In the genomic region with DNA sequence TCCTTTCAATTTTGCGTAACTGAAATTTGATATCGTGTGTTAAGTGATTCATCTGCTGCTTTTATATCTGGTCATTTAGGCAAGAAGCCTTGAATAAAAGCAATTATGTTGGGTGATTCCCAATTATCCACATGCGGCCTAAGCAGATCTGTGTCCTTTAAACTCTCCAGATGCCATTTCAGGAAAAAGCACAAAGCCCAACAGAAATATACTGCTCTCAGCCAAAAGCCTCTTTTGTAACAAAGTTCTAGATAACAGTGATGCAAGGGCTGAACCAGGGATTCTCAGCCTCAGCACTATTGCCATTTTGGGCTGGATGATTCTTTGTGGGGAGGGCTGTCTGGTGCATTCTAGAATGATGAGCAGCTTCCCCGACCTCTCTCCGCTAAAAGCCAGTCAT, we compare ENCODE assay signal across 28 cellular contexts.
DNase-seq lines count a peak whose midpoint lies in the region; TF ChIP-seq lines count a peak whose summit lies in the region.
"Had no signal": no experiment of that assay in that cellular context is flagged by ENCODE, and none has a peak within 500 bp of the region (broad histone marks: within the 10 kb centered on the region; RNA-seq: fewer than 3 reads in every experiment).

No MANE protein-coding gene starts in this region.

- no TSS peak for BruUV-seq in A673 (replicated peaks; lab: Mats Ljungman, UMichigan)

- peaks cover 0 to 2% (median 0%) of the 10 kb centered on the region in 3 donors for H3K36me3 Mint-ChIP-seq in CD8-positive, alpha-beta memory T cell
- H3K36me3 Mint-ChIP-seq: activated CD8-positive, alpha-beta memory T cell treated with anti-CD3 and anti-CD28 coated beads, Interleukin-2, amount 10 ng/mL, durations not matched to agents 7 days and 5 days had no signal

- H3K9me3 Mint-ChIP-seq in CD8-positive, alpha-beta memory T cell = peaks cover 0 to 25% (median 3%) of the 10 kb centered on the region in 5 donors

- H3K27ac Mint-ChIP-seq in CD8-positive, alpha-beta memory T cell = no peak overlapping the region
- H3K27ac Mint-ChIP-seq: activated CD8-positive, alpha-beta memory T cell treated with anti-CD3 and anti-CD28 coated beads, Interleukin-2, amount 10 ng/mL, durations not matched to agents 7 days and 5 days; activated naive CD4-positive, alpha-beta T cell treated with anti-CD3 and anti-CD28 coated beads for 36 hours; B cell; immature natural killer cell had no signal

- POLR2A ChIA-PET in A673 (lab: Charles Lee; ENCODE audit: low non-redundant PET) = no interaction called here
- POLR2A ChIA-PET in CD8-positive, alpha-beta memory T cell (lab: Charles Lee) = no interaction called here

- CTCF ChIA-PET in A673 (lab: Charles Lee) = no interaction called here
- CTCF ChIA-PET in CD8-positive, alpha-beta memory T cell (lab: Charles Lee) = no interaction called here

- no peaks in the 10 kb centered on the region for H3K9me3 ChIP-seq in A673 (ENCODE audit: low read depth, low read length, poor library complexity, severe bottlenecking)
- H3K9me3 ChIP-seq in CD8-positive, alpha-beta memory T cell (ENCODE audit: low read length) = no peaks in the 10 kb centered on the region

- H3K4me3 ChIP-seq in A673 (ENCODE audit: low read depth, low read length, poor library complexity, severe bottlenecking) (no peak overlapping the region), brain microvascular endothelial cell (ENCODE audit: low read depth, low read length) (no peak overlapping the region)
- H3K4me3 ChIP-seq in CD8-positive, alpha-beta memory T cell (ENCODE audit: low read length) = no peak overlapping the region
- H3K4me3 ChIP-seq: dorsolateral prefrontal cortex, PC-9, skin epidermis had no signal

- TF ChIP-seq CTCF in A673 (conservative IDR thresholded peaks at IDR 0.05; ENCODE audit: low read depth, low read length) (no peak), brain microvascular endothelial cell (IDR thresholded peaks at IDR 0.05; ENCODE audit: low read depth, low read length, missing control alignments) (no peak)

- no peak overlapping the region for H3K4me3 Mint-ChIP-seq in CD8-positive, alpha-beta memory T cell
- H3K4me3 Mint-ChIP-seq: activated CD8-positive, alpha-beta memory T cell treated with anti-CD3 and anti-CD28 coated beads, Interleukin-2, amount 10 ng/mL, durations not matched to agents 7 days and 5 days; activated naive CD4-positive, alpha-beta T cell treated with anti-CD3 and anti-CD28 coated beads for 36 hours; B cell; central memory CD8-positive, alpha-beta T cell; immature natural killer cell had no signal

- no peaks in the 10 kb centered on the region for H3K27me3 Mint-ChIP-seq in CD8-positive, alpha-beta memory T cell
- H3K27me3 Mint-ChIP-seq: activated CD8-positive, alpha-beta memory T cell treated with anti-CD3 and anti-CD28 coated beads, Interleukin-2, amount 10 ng/mL, durations not matched to agents 7 days and 5 days; central memory CD8-positive, alpha-beta T cell had no signal

- H3K27ac ChIP-seq in A673 (ENCODE audit: low read depth, low read length, poor library complexity, severe bottlenecking) (no peak overlapping the region), brain microvascular endothelial cell (no peak overlapping the region)
- no peak overlapping the region for H3K27ac ChIP-seq in CD8-positive, alpha-beta memory T cell (ENCODE audit: low read depth, low read length)
- H3K27ac ChIP-seq: dorsolateral prefrontal cortex, PC-9, skin epidermis, VCaP had no signal

- no peaks in the 10 kb centered on the region for H3K36me3 ChIP-seq in A673 (ENCODE audit: insufficient read depth, low read length, poor library complexity, severe bottlenecking)
- no peaks in the 10 kb centered on the region for H3K36me3 ChIP-seq in brain microvascular endothelial cell (replicated peaks)
- H3K36me3 ChIP-seq in CD8-positive, alpha-beta memory T cell (ENCODE audit: insufficient read depth, low read length) = no peaks in the 10 kb centered on the region

- peaks cover 13% of the 10 kb centered on the region for H3K4me1 ChIP-seq in A673 (ENCODE audit: insufficient read depth, low read length, poor library complexity, severe bottlenecking)
- no peaks in the 10 kb centered on the region for H3K4me1 ChIP-seq in CD8-positive, alpha-beta memory T cell (ENCODE audit: insufficient read depth, low read length)

- H3K4me1 Mint-ChIP-seq in CD8-positive, alpha-beta memory T cell = no peaks in the 10 kb centered on the region
- H3K4me1 Mint-ChIP-seq: activated CD8-positive, alpha-beta memory T cell treated with anti-CD3 and anti-CD28 coated beads, Interleukin-2, amount 10 ng/mL, durations not matched to agents 7 days and 5 days; B cell; central memory CD8-positive, alpha-beta T cell; immature natural killer cell had no signal

- in situ Hi-C loops in brain microvascular endothelial cell (cut with HindIII; ENCODE audit: low pct_ligation_motif_present, low sequenced_read_pairs) = no loop called here

- H3K27me3 ChIP-seq in A673 (replicated peaks; ENCODE audit: insufficient read depth, low read depth, low read length, poor library complexity) = no peaks in the 10 kb centered on the region
- no peaks in the 10 kb centered on the region for H3K27me3 ChIP-seq in brain microvascular endothelial cell (replicated peaks)
- no peaks in the 10 kb centered on the region for H3K27me3 ChIP-seq in CD8-positive, alpha-beta memory T cell (ENCODE audit: insufficient read depth, low read length, poor library complexity, severe bottlenecking)
- H3K27me3 ChIP-seq: dorsolateral prefrontal cortex had no signal

- intact Hi-C loops in A673 (cut with micrococcal nuclease; ENCODE audit: unreplicated experiment) = no loop called here

- DNase-seq in A673 (ENCODE audit: low spot score) (peak; percentile 49), NCI-H1436 treated with DMSO at 0.1 percent for 48 hours (lab: John Stamatoyannopoulos, UW) (peak; percentile 8), NCI-H524 (lab: John Stamatoyannopoulos, UW) (peak; percentile 56 to 84), brain microvascular endothelial cell (peak; percentile 1)
- DNase-seq in activated CD4-positive, alpha-beta T cell treated with anti-CD3 and anti-CD28 coated beads, Interleukin-2, amount 50 U/mL, for 4 hours = no peak
- no peak for DNase-seq in CD8-positive, alpha-beta memory T cell
- DNase-seq in effector CD8-positive, alpha-beta T cell (lab: John Stamatoyannopoulos, UW) = no peak
- DNase-seq in activated T-cell treated with anti-CD3 and anti-CD28 coated beads, Interleukin-2, amount 50 U/mL, for 1 hour = no peak
- DNase-seq: activated CD4-positive, alpha-beta T cell treated with anti-CD3 and anti-CD28 coated beads for 48 hours; activated CD8-positive, alpha-beta memory T cell treated with anti-CD3 and anti-CD28 coated beads, Interleukin-2, amount 10 ng/mL, durations not matched to agents 7 days and 5 days; activated naive CD4-positive, alpha-beta T cell treated with anti-CD3 and anti-CD28 coated beads for 36 hours; amygdala; dorsolateral prefrontal cortex; foreskin fibroblast; immature natural killer cell; KG1; mesendoderm; NCI-H2029 treated with DMSO at 0.1 percent for 48 hours; NCI-H526 treated with DMSO at 0.1 percent for 48 hours; occipital lobe; PC-9; Right ventricle myocardium superior; stimulated activated CD4-positive, alpha-beta T cell treated with anti-CD3 and anti-CD28 coated beads, Interleukin-2, amount 100 ng/mL, for 24 hours; substantia nigra had no signal

Comparison
In these comparisons a context has a peak if more than half of its experiments do, and no peak if none do; other contexts are left out.
1. DNase-seq: peak in A673 (single experiment), NCI-H1436 treated with DMSO at 0.1 percent for 48 hours (single experiment), NCI-H524 (2 of 2) and brain microvascular endothelial cell (single experiment); none in activated CD4-positive, alpha-beta T cell treated with anti-CD3 and anti-CD28 coated beads, Interleukin-2, amount 50 U/mL, for 4 hours (0 of 2), CD8-positive, alpha-beta memory T cell (0 of 5), effector CD8-positive, alpha-beta T cell (single experiment) and activated T-cell treated with anti-CD3 and anti-CD28 coated beads, Interleukin-2, amount 50 U/mL, for 1 hour (single experiment).